8 cellular contexts compared by ENCODE assay signal in genomic region chr10:84429926-84430520, GRCh38.
DNase-seq lines count a peak whose midpoint lies in the region; ATAC-seq and TF ChIP-seq lines count a peak whose summit lies in the region.

No MANE protein-coding gene starts in this region.

- ATAC-seq in HG02588 (IDR thresholded peaks at IDR 0.05; ENCODE audit: unreplicated experiment), result peak; percentile 96

- no peak overlapping the region for H3K27ac ChIP-seq in colonic mucosa

- intact Hi-C loops in colonic mucosa (cut with DNase I), result loop anchor here (5.0 kb wide), 2 partner anchors 107 to 168 kb away; no protein-coding TSS in a partner anchor

- H3K4me3 ChIP-seq in colonic mucosa, result no peak overlapping the region

- DNase-seq in NCI-H2196 (lab: John Stamatoyannopoulos, UW; ENCODE audit: unreplicated experiment), result peak; percentile 4
- DNase-seq in NCI-H2196 treated with DMSO at 0.1 percent for 48 hours (lab: John Stamatoyannopoulos, UW; ENCODE audit: unreplicated experiment), result no peak
- peak; percentile 80 for DNase-seq in NAMALWA (ENCODE audit: low spot score)
- DNase-seq in activated CD4-positive, alpha-beta T cell treated with anti-CD3 and anti-CD28 coated beads for 24 hours (ENCODE audit: low read depth in 2 of 2), result peak; percentile 40 to 49
- DNase-seq in colonic mucosa, result peak; percentile 84
- DNase-seq in lung microvascular endothelial cell (ENCODE audit: low read depth in 2 of 2), result peak; percentile 71 to 73
- DNase-seq in stimulated activated CD8-positive, alpha-beta memory T cell treated with anti-CD3 and anti-CD28 coated beads, Interleukin-7, amount 100 ng/mL, for 24 hours (ENCODE audit: low read depth), result peak; percentile 35

- H3K36me3 ChIP-seq in colonic mucosa, result no peaks in the 10 kb centered on the region

- TF ChIP-seq CTCF in colonic mucosa (IDR thresholded peaks at IDR 0.05), result peak; percentile 77

- H3K27me3 ChIP-seq in colonic mucosa, result no peaks in the 10 kb centered on the region

- H3K4me1 ChIP-seq in colonic mucosa, result peaks cover 9% of the 10 kb centered on the region

- no peaks in the 10 kb centered on the region for H3K9me3 ChIP-seq in colonic mucosa

- no peak overlapping the region for H3K9ac ChIP-seq in colonic mucosa (ENCODE audit: low read depth in 2 of 2, low read length in 2 of 2)
